ENCODE assay signal across 35 cellular contexts in genomic region chr15:27433604-27434003, GRCh38.
"Had no signal": no experiment of that assay in that cellular context is flagged by ENCODE, and none has a peak within 500 bp of the region (broad histone marks: within the 10 kb centered on the region; RNA-seq: fewer than 3 reads in every experiment).

No MANE protein-coding gene starts in this region.

- H3K9me3 ChIP-seq: MG63 had no signal

- DNase-seq: Karpas-422, Kasumi-1, MG63, MM.1S, MV-4-11, NCI-H1048, NCI-H1092, NCI-H1092 treated with DMSO at 0.1 percent for 48 hours, NCI-H1105, NCI-H1105 treated with DMSO at 0.1 percent for 48 hours, NCI-H1417 treated with DMSO at 0.1 percent for 48 hours, NCI-H1436, NCI-H1436 treated with DMSO at 0.1 percent for 48 hours, NCI-H146, NCI-H1694, NCI-H1694 treated with DMSO at 0.1 percent for 48 hours, NCI-H187, NCI-H187 treated with DMSO at 0.1 percent for 48 hours, NCI-H1930, NCI-H2029, NCI-H2029 treated with DMSO at 0.1 percent for 48 hours, NCI-H2081, NCI-H2081 treated with DMSO at 0.1 percent for 48 hours, NCI-H2107, NCI-H2171, NCI-H2171 treated with DMSO at 0.1 percent for 48 hours, NCI-H2227 treated with DMSO at 0.1 percent for 48 hours, NCI-H226, NCI-H345, NCI-H446, NCI-H446 treated with DMSO at 0.1 percent for 48 hours, NCI-H510A, NCI-H510A treated with DMSO at 0.1 percent for 48 hours, NCI-H524, NCI-H524 treated with DMSO at 0.1 percent for 48 hours had no signal

- H3K27me3 ChIP-seq: MG63 had no signal

- H3K4me3 ChIP-seq: MG63 had no signal

- H3K36me3 ChIP-seq: MG63 had no signal
